Comparison of ENCODE assay signal across 8 cellular contexts in the genomic region with DNA sequence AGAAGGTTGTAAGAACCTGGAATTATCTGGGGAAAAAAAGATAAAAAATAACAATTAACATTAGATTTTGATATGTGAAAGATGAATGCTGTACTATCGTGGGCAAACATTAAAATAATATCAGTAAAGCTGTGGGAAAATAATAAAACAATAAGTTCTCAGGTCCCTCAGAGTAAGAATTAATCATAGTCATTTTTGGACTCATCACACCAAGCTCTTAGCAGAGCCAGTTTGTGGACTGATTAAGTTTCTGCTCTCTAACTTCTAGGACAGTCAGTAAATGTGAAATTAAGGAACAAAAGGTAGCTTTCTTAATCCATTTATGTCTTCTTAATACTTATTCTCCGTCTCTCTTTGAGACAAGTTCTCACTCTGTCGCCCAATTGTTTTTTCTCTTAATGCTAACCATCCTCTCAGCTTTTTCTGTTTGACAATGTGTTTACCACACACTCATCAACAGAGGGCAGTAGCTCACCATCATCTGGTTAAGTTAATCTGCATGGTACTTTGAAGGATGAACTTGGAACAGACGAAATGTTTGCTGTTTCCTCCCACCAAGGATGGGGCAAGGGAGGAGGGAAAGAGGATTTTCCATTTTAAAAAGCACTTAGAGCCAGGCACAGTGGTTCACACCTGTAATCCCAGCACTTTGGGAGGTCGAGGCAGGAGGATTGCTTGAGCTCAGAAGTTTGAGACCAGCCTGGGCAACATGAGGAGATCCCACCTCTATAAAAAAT. TPM values are rescaled to one million over a fixed set of nuclear protein-coding genes. Genes with fewer than 3 reads are reported as not detected.
A peak's percentile ranks its signal among the peaks of the same experiment; 100 is the strongest.
DNase-seq lines count a peak whose midpoint lies in the region; ATAC-seq, FAIRE-seq and TF ChIP-seq lines count a peak whose summit lies in the region.

No MANE protein-coding gene starts in this region.

- DNase-seq in DMS53 treated with DMSO at 0.1 percent for 48 hours (lab: John Stamatoyannopoulos, UW; ENCODE audit: unreplicated experiment) (peak; percentile 66), NCI-H2227 treated with DMSO at 0.1 percent for 48 hours (lab: John Stamatoyannopoulos, UW) (peak; percentile 43), epithelial cell of proximal tubule (ENCODE audit: low read depth) (no peak), myocyte (ENCODE audit: low read depth) (peak; percentile 86), urothelium cell line (ENCODE audit: low spot score) (peak; percentile 76)
- peak; percentile 42 to 63 for DNase-seq in activated CD4-positive, alpha-beta T cell treated with anti-CD3 and anti-CD28 coated beads for 4 hours

- peak; percentile 63 for FAIRE-seq in urothelium cell line (lab: Jason Lieb, UNC)

- H3K4me3 ChIP-seq in epithelial cell of proximal tubule (ENCODE audit: low read depth, low read length) = no peak overlapping the region

- TF ChIP-seq CTCF in epithelial cell of proximal tubule (conservative IDR thresholded peaks at IDR 0.05; ENCODE audit: low read depth, low read length) = peak; percentile 93

- ATAC-seq in GM19328 (IDR thresholded peaks at IDR 0.05; ENCODE audit: unreplicated experiment) (peak; percentile 71), HG03342 (IDR thresholded peaks at IDR 0.05; ENCODE audit: unreplicated experiment) (peak; percentile 81)

RNA-seq across cellular contexts. Expression of a gene that starts 5.3 kb away (rescaled TPM):
- total RNA-seq in epithelial cell of proximal tubule (41.2 and 66.8 TPM in 2 replicates), myocyte (58.2 and 64.3 TPM in 2 replicates)
- polyA plus RNA-seq in myocyte (2012) = 43.5 TPM
